ENCODE assay signal across 13 cellular contexts in the genomic region with DNA sequence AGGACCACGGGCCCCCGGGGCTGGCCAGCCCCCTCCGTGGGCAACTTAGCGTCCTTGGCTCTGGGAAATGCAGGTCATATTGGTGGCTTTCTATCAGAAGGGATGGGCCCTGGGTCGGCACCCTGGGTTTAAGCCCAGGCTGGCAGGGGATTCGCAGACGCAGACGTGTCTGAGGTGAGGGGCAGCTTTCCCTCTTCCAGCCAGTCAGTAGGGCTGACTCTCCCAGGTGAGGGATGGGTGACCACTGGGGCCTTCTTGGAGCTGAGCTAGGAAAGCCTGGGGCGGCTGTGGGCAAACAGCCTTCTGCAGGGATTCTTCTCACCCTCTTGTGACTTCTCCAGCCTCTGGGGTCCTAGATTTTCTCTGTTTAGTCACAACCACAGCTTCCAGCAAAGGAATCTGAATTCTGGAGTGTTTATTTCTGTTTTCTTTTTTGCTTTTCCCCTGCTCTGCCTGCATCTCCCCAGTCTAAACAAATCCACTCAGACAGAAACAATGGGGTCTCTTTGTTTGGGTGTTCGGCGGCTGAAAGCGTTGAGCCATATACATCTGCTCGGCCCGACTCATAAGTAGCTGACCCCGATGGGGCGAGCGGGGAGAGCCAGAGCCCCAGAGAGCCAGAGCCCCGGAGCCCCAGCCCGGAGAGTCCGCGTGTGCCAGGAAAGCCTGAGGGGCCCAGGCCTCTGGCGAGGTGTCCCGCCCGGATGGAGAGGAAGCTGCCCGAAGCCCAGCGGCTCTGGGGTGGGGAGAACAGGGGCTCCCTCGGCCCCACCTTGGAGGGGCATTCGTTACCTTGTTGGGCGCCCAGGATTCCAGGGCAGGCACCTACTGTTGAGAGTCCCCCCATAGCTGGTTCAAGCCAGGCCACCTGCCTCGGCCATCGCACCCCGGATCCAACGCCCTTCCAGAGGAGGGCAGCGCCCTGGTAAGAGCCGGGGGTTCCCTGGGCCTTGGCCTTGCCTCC. TPM values are rescaled to one million over a fixed set of nuclear protein-coding genes. Genes with fewer than 3 reads are reported as not detected.
A peak's percentile ranks its signal among the peaks of the same experiment; 100 is the strongest.
DNase-seq lines count a peak whose midpoint lies in the region; ATAC-seq, FAIRE-seq and TF ChIP-seq lines count a peak whose summit lies in the region.
"Had no signal": no experiment of that assay in that cellular context is flagged by ENCODE, and none has a peak within 500 bp of the region (broad histone marks: within the 10 kb centered on the region; RNA-seq: fewer than 3 reads in every experiment).

No MANE protein-coding gene starts in this region.

- peak overlapping the region; percentile 55 for H3K4me3 ChIP-seq in colonic mucosa

- no peak overlapping the region for H3K27ac Mint-ChIP-seq in osteocyte (ENCODE audit: unreplicated experiment)
- H3K27ac Mint-ChIP-seq: activated CD4-positive, alpha-beta memory T cell treated with anti-CD3 and anti-CD28 coated beads, Interleukin-2, amount 10 ng/mL, durations not matched to agents 7 days and 5 days had no signal

- H3K9me3 Mint-ChIP-seq in osteocyte (ENCODE audit: unreplicated experiment), result no peaks in the 10 kb centered on the region
- H3K9me3 Mint-ChIP-seq: activated CD4-positive, alpha-beta memory T cell treated with anti-CD3 and anti-CD28 coated beads, Interleukin-2, amount 10 ng/mL, durations not matched to agents 7 days and 5 days had no signal

- TF ChIP-seq CTCF in colonic mucosa (IDR thresholded peaks at IDR 0.05) (no peak), osteocyte (IDR thresholded peaks at IDR 0.05) (no peak), GM10248 (IDR thresholded peaks at IDR 0.05; ENCODE audit: control extremely low read depth, extremely low read depth, low read depth, missing control alignments) (no peak)

- no peaks in the 10 kb centered on the region for H3K36me3 Mint-ChIP-seq in osteocyte (ENCODE audit: unreplicated experiment)

- H3K27me3 Mint-ChIP-seq in osteocyte (ENCODE audit: unreplicated experiment), result peaks cover 73% of the 10 kb centered on the region

- DNase-seq in colonic mucosa, result no peak
- peak; percentile 84 for DNase-seq in osteocyte (ENCODE audit: extremely low spot score, unreplicated experiment)
- no peak for DNase-seq in GM10248 (ENCODE audit: extremely low spot score)
- no peak for DNase-seq in RCC 7860 (ENCODE audit: low spot score)
- no peak for DNase-seq in activated CD4-positive, alpha-beta T cell treated with anti-CD3 and anti-CD28 coated beads for 4 hours
- DNase-seq in iPS-NIHi11 (ENCODE audit: low spot score), result no peak
- DNase-seq: activated CD4-positive, alpha-beta memory T cell treated with anti-CD3 and anti-CD28 coated beads, Interleukin-2, amount 10 ng/mL, durations not matched to agents 7 days and 5 days; GF-D8; NCI-H1105; SHP77 treated with DMSO at 0.1 percent for 48 hours had no signal

- intact Hi-C loops in colonic mucosa (cut with DNase I), result no loop called here

- peaks cover 20% of the 10 kb centered on the region for H3K4me1 Mint-ChIP-seq in osteocyte (ENCODE audit: unreplicated experiment)

- peaks cover 26% of the 10 kb centered on the region for H3K4me1 ChIP-seq in colonic mucosa

- H3K36me3 ChIP-seq in colonic mucosa, result no peaks in the 10 kb centered on the region

- in situ Hi-C loops in GM18951 (cut with MboI; ENCODE audit: low sequenced_read_pairs, unreplicated experiment), result no loop called here

- H3K27ac ChIP-seq in colonic mucosa, result peak overlapping the region; percentile 82

- H3K9me3 ChIP-seq in colonic mucosa, result no peaks in the 10 kb centered on the region

- FAIRE-seq in RCC 7860 (lab: Jason Lieb, UNC), result no peak

- TF ChIP-seq POLR2A in GM18951 (IDR thresholded peaks at IDR 0.05; ENCODE audit: extremely low read depth, insufficient read depth, insufficient read length), result peak; percentile 3

- POLR2A ChIA-PET in GM10248 (lab: Yijun Ruan, JAX), result interaction anchor here (0.5 kb wide), 1 partner anchor 326 kb away, joined by 6 read pairs; no protein-coding TSS in a partner anchor

- CTCF ChIA-PET in GM10248 (lab: Yijun Ruan, JAX), result interaction anchor here (1.2 kb wide), 1 partner anchor 40 kb away, joined by 4 read pairs; no protein-coding TSS in a partner anchor

- H3K4me3 Mint-ChIP-seq in osteocyte (ENCODE audit: unreplicated experiment), result no peak overlapping the region

- peak; percentile 1 for ATAC-seq in HG03175 (IDR thresholded peaks at IDR 0.05; ENCODE audit: unreplicated experiment)

- peaks cover 32% of the 10 kb centered on the region for H3K27me3 ChIP-seq in colonic mucosa

- H3K9ac ChIP-seq in colonic mucosa (ENCODE audit: low read depth in 2 of 2, low read length in 2 of 2), result peak overlapping the region; percentile 81 to 95

RNA-seq across cellular contexts. Expression of a gene that starts 2.0 kb away (rescaled TPM):
- total RNA-seq in colonic mucosa, result 10 to 100 TPM; 14.5 to 27.4 TPM
- total RNA-seq in osteocyte, result not detected in 2 replicates
- total RNA-seq: liver had no signal

RNA-seq across cellular contexts. Expression of a gene that starts 59.0 kb away (rescaled TPM):
- total RNA-seq in colonic mucosa (10 to 100 TPM; 12.7 to 21.4 TPM), osteocyte (21.3 and 22.6 TPM in 2 replicates)

Comparison
In these comparisons a context has a peak if more than half of its experiments do, and no peak if none do; other contexts are left out.
1. RNA of a gene that starts 2.0 kb away (total RNA-seq): 14.5 to 27.4 TPM in colonic mucosa; not detected in osteocyte; every median in the first group is over 10 times any median in the second.